8 cellular contexts compared by ENCODE assay signal in the genomic region with DNA sequence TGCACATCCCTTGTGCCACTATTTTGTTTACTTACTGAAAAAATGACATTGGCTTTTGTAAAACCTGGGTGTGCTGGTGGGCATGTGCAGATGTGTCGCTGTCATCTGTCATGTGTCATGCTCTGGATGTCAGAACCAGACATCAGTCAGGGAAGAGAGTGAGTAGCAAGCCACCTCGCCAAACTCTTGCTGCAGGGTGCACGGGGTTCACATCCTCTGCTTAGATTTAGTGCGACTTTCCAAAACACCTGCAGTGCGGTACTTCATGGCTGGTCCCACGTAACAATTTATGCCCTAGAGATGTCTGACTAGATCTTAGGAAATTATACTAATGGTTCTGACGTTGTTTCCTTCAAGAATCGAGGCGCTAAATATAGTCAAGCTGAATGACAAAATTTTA.
DNase-seq lines count a peak whose midpoint lies in the region; ATAC-seq, FAIRE-seq and TF ChIP-seq lines count a peak whose summit lies in the region.

No MANE protein-coding gene starts in this region.

- H3K79me2 ChIP-seq in OCI-LY1 (ENCODE audit: insufficient read depth, low read length) (no peaks in the 10 kb centered on the region), keratinocyte (ENCODE audit: control insufficient read depth, insufficient read depth, low read length) (no peaks in the 10 kb centered on the region)

- H3K27ac ChIP-seq in OCI-LY1 (ENCODE audit: low read depth, low read length, poor library complexity, severe bottlenecking): peak overlapping the region; percentile 85
- peak overlapping the region; percentile 89 for H3K27ac ChIP-seq in keratinocyte (ENCODE audit: control insufficient read depth, insufficient read depth, low read length)

- H3K36me3 Mint-ChIP-seq in activated T-helper 17 cell treated with anti-CD3 and anti-CD28 coated beads, Interleukin-2, amount 50 U/mL, for 72 hours (ENCODE audit: low read depth): peaks cover 67% of the 10 kb centered on the region
- peaks cover 7 to 13% of the 10 kb centered on the region in 2 donors for H3K36me3 Mint-ChIP-seq in stimulated activated naive B cell treated with anti-CD40 and anti-IgM and Interleukin-4, amounts not matched to agents 10 μg/mL and 1 μg/mL and 100 μg/mL, for 72 hours

- H3K9me2 ChIP-seq in OCI-LY1 (ENCODE audit: low read depth, low read length): no peaks in the 10 kb centered on the region

- H2AFZ ChIP-seq in OCI-LY1 (ENCODE audit: low read length) (no peak overlapping the region), keratinocyte (ENCODE audit: control insufficient read depth, low read length) (peak overlapping the region; percentile 21)

- H3K27ac Mint-ChIP-seq in activated T-helper 17 cell treated with anti-CD3 and anti-CD28 coated beads, Interleukin-2, amount 50 U/mL, for 72 hours: peak overlapping the region; percentile 94
- no peak overlapping the region for H3K27ac Mint-ChIP-seq in stimulated activated naive B cell treated with anti-CD40 and anti-IgM and Interleukin-4, amounts not matched to agents 10 μg/mL and 1 μg/mL and 100 μg/mL, for 72 hours

- H4K20me1 ChIP-seq in OCI-LY1 (ENCODE audit: insufficient read depth, low read length) (no peaks in the 10 kb centered on the region), keratinocyte (ENCODE audit: control insufficient read depth, extremely low read depth, insufficient read depth, low read length) (no peaks in the 10 kb centered on the region)

- peak; percentile 67 for ATAC-seq in activated T-helper 17 cell treated with anti-CD3 and anti-CD28 coated beads, Interleukin-2, amount 50 U/mL, for 72 hours (replicated peaks)
- ATAC-seq in stimulated activated naive B cell treated with anti-CD40 and anti-IgM and Interleukin-4, amounts not matched to agents 10 μg/mL and 1 μg/mL and 100 μg/mL, for 72 hours (replicated peaks): peak; percentile 54 to 55
- no peak for ATAC-seq in HG02885 (IDR thresholded peaks at IDR 0.05; ENCODE audit: poor library complexity, unreplicated experiment)
- no peak for ATAC-seq in HG03025 (IDR thresholded peaks at IDR 0.05; ENCODE audit: low FRiP score, unreplicated experiment)

- TF ChIP-seq CTCF in OCI-LY1 (IDR thresholded peaks at IDR 0.05; ENCODE audit: low read length) (no peak), keratinocyte (optimal IDR thresholded peaks at IDR 0.05 in 1 of 3, IDR thresholded peaks at IDR 0.05 in 1 of 3, conservative IDR thresholded peaks at IDR 0.05 in 1 of 3; ENCODE audit: extremely low read depth in 1 of 3, insufficient read depth in 2 of 3, low read length in 3 of 3) (no peak)

- H3K36me3 ChIP-seq in OCI-LY1 (ENCODE audit: insufficient read depth, low read length) (no peaks in the 10 kb centered on the region), keratinocyte (ENCODE audit: control insufficient read depth in 2 of 2, extremely low read depth in 1 of 2, insufficient read depth in 2 of 2, low read length in 2 of 2) (no peaks in the 10 kb centered on the region)

- H3K9me3 ChIP-seq in OCI-LY1 (ENCODE audit: low read length) (no peaks in the 10 kb centered on the region), keratinocyte (ENCODE audit: control insufficient read depth, low read depth, low read length) (no peaks in the 10 kb centered on the region)

- dilution Hi-C loops in keratinocyte (cut with MboI; ENCODE audit: extremely low pct_ligation_motif_present, low sequenced_read_pairs): no loop called here

- H3K9ac ChIP-seq in OCI-LY1 (ENCODE audit: low read length) (no peak overlapping the region; the same call in 1 of the 2 replicates), keratinocyte (ENCODE audit: control insufficient read depth, extremely low read depth, insufficient read depth, low read length) (no peak overlapping the region)

- H3K4me1 Mint-ChIP-seq in activated T-helper 17 cell treated with anti-CD3 and anti-CD28 coated beads, Interleukin-2, amount 50 U/mL, for 72 hours: peaks cover 33% of the 10 kb centered on the region
- H3K4me1 Mint-ChIP-seq in stimulated activated naive B cell treated with anti-CD40 and anti-IgM and Interleukin-4, amounts not matched to agents 10 μg/mL and 1 μg/mL and 100 μg/mL, for 72 hours: peaks cover 8 to 21% of the 10 kb centered on the region in 2 donors

- peaks cover 30% of the 10 kb centered on the region for H3K4me1 ChIP-seq in OCI-LY1 (ENCODE audit: insufficient read depth, low read length, severe bottlenecking)
- peaks cover 45% of the 10 kb centered on the region for H3K4me1 ChIP-seq in keratinocyte (ENCODE audit: control insufficient read depth, extremely low read depth, insufficient read depth, low read length)

- no peak for DNase-seq in keratinocyte (ENCODE audit: low read depth, low spot score)
- DNase-seq in stimulated activated naive B cell treated with anti-CD40 and anti-IgM and Interleukin-4, amounts not matched to agents 10 μg/mL and 1 μg/mL and 100 μg/mL, for 72 hours: no peak
- DNase-seq in RCC 7860 (ENCODE audit: low spot score): no peak
- no peak for DNase-seq in SKM-1 treated with dmso at 0.1 percent for 144 hours (lab: John Stamatoyannopoulos, UW; ENCODE audit: unreplicated experiment)

- H3K4me3 ChIP-seq in OCI-LY1 (ENCODE audit: low read depth, low read length, poor library complexity, severe bottlenecking) (no peak overlapping the region), keratinocyte (ENCODE audit: control insufficient read depth in 2 of 3, extremely low read depth in 1 of 3, insufficient read depth in 2 of 3, low read depth in 1 of 3, low read length in 3 of 3) (no peak overlapping the region)

- H3K9me3 Mint-ChIP-seq in activated T-helper 17 cell treated with anti-CD3 and anti-CD28 coated beads, Interleukin-2, amount 50 U/mL, for 72 hours: no peaks in the 10 kb centered on the region
- H3K9me3 Mint-ChIP-seq in stimulated activated naive B cell treated with anti-CD40 and anti-IgM and Interleukin-4, amounts not matched to agents 10 μg/mL and 1 μg/mL and 100 μg/mL, for 72 hours: peaks cover 5 to 6% of the 10 kb centered on the region in 2 donors

- no peaks in the 10 kb centered on the region for H3K9me1 ChIP-seq in keratinocyte (ENCODE audit: control insufficient read depth, extremely low read depth, insufficient read depth, low read length)

- peak; percentile 60 for FAIRE-seq in keratinocyte (lab: Jason Lieb, UNC)
- FAIRE-seq in RCC 7860 (lab: Jason Lieb, UNC): no peak

- H3K4me3 Mint-ChIP-seq in activated T-helper 17 cell treated with anti-CD3 and anti-CD28 coated beads, Interleukin-2, amount 50 U/mL, for 72 hours: peak overlapping the region; percentile 73
- H3K4me3 Mint-ChIP-seq in stimulated activated naive B cell treated with anti-CD40 and anti-IgM and Interleukin-4, amounts not matched to agents 10 μg/mL and 1 μg/mL and 100 μg/mL, for 72 hours: no peak overlapping the region

- no peaks in the 10 kb centered on the region for H3K27me3 Mint-ChIP-seq in activated T-helper 17 cell treated with anti-CD3 and anti-CD28 coated beads, Interleukin-2, amount 50 U/mL, for 72 hours
- H3K27me3 Mint-ChIP-seq in stimulated activated naive B cell treated with anti-CD40 and anti-IgM and Interleukin-4, amounts not matched to agents 10 μg/mL and 1 μg/mL and 100 μg/mL, for 72 hours: no peaks in the 10 kb centered on the region

- H3F3A ChIP-seq in OCI-LY1 (ENCODE audit: insufficient read depth, low read length): no peaks in the 10 kb centered on the region

- H3K27me3 ChIP-seq in OCI-LY1 (ENCODE audit: insufficient read depth, low read length) (no peaks in the 10 kb centered on the region), keratinocyte (ENCODE audit: control insufficient read depth, extremely low read depth, insufficient read depth, low read length) (no peaks in the 10 kb centered on the region)

- H3K4me2 ChIP-seq in OCI-LY1 (ENCODE audit: low read length): peak overlapping the region; percentile 31; the same call in 1 of the 2 replicates
- H3K4me2 ChIP-seq in keratinocyte (ENCODE audit: control insufficient read depth, extremely low read depth, insufficient read depth, low read depth, low read length): peak overlapping the region; percentile 3

Comparison
In these comparisons a context has a peak if more than half of its experiments do, and no peak if none do; other contexts are left out.
1. ATAC-seq: peak in activated T-helper 17 cell treated with anti-CD3 and anti-CD28 coated beads, Interleukin-2, amount 50 U/mL, for 72 hours (single experiment) and stimulated activated naive B cell treated with anti-CD40 and anti-IgM and Interleukin-4, amounts not matched to agents 10 μg/mL and 1 μg/mL and 100 μg/mL, for 72 hours (2 of 2); none in HG02885 (single experiment) and HG03025 (single experiment).